ENCODE assay signal across 9 cellular contexts in the genomic region with DNA sequence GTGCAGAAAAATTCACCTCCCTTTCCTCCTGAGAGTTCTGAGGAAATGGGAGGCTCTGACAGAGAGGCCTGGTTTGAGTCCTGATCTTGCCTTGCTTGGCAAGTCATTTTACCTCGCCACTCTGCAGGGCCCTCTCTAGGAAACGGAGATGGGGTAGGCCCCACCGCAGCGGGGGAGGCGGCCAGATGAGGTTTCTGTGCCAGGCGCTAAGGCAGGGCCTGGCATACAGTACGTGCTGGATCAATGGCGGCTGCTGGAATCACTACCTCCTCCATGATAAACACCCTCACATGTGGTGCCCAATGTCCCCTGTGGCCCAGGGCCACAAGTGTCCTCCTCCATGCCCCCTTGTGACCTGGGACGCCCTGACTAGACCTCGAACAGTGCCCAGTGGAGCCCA. TPM values are rescaled to one million over a fixed set of nuclear protein-coding genes. Genes with fewer than 3 reads are reported as not detected.
DNase-seq lines count a peak whose midpoint lies in the region; ATAC-seq and TF ChIP-seq lines count a peak whose summit lies in the region.
"Had no signal": no experiment of that assay in that cellular context is flagged by ENCODE, and none has a peak within 500 bp of the region (broad histone marks: within the 10 kb centered on the region; RNA-seq: fewer than 3 reads in every experiment).

No MANE protein-coding gene starts in this region.

- H3K4me3 ChIP-seq in AG04450 (ENCODE audit: low read depth, low read length) = peak overlapping the region; percentile 91; the same call in 1 of the 2 replicates

- no peaks in the 10 kb centered on the region; the same call in 1 of the 2 replicates for H3K9me3 ChIP-seq in AG04450 (ENCODE audit: control insufficient read depth, insufficient read depth, low read length)
- H3K9me3 ChIP-seq in ES-I3 (ENCODE audit: control insufficient read depth, insufficient read depth, low read length) = no peaks in the 10 kb centered on the region

- TF ChIP-seq CTCF in AG04450 (IDR thresholded peaks at IDR 0.05; ENCODE audit: low read depth, low read length) = no peak

- H3K4me1 ChIP-seq in ES-I3 (ENCODE audit: insufficient read depth, low read length) = peaks cover 34% of the 10 kb centered on the region

- DNase-seq in AG04450 (ENCODE audit: low read depth, low spot score) = no peak
- no peak for DNase-seq in memory B cell (ENCODE audit: low spot score in 2 of 2)
- no peak for DNase-seq in stimulated activated naive CD4-positive, alpha-beta T cell treated with Interleukin-2 at 50 U/mL for 16 hours (lab: John Stamatoyannopoulos, UW)
- DNase-seq in glomerular visceral epithelial cell (ENCODE audit: extremely low spot score) = no peak
- DNase-seq in NCI-H345 treated with DMSO at 0.1 percent for 48 hours (lab: John Stamatoyannopoulos, UW; ENCODE audit: unreplicated experiment) = no peak
- no peak for DNase-seq in sciatic nerve (ENCODE audit: low spot score)
- DNase-seq: small intestine had no signal

- H3K27me3 ChIP-seq in AG04450 (ENCODE audit: control insufficient read depth, insufficient read depth, low read length) = no peaks in the 10 kb centered on the region

- CTCF ChIA-PET in AG04450 (lab: Charles Lee) = interaction anchor here (0.5 to 1.1 kb wide), 2 partner anchors 16 to 128 kb away, joined by 3 to 4 read pairs; no protein-coding TSS in a partner anchor

- no peaks in the 10 kb centered on the region for H3K27me3 Mint-ChIP-seq in activated T-helper 17 cell treated with anti-CD3 and anti-CD28 coated beads, Interleukin-2, amount 50 U/mL, for 72 hours
- peaks cover 11% of the 10 kb centered on the region for H3K27me3 Mint-ChIP-seq in memory B cell

- H3K36me3 Mint-ChIP-seq in activated T-helper 17 cell treated with anti-CD3 and anti-CD28 coated beads, Interleukin-2, amount 50 U/mL, for 72 hours (ENCODE audit: low read depth) = no peaks in the 10 kb centered on the region
- no peaks in the 10 kb centered on the region for H3K36me3 Mint-ChIP-seq in memory B cell

- peak overlapping the region; percentile 89; the same call in 1 of the 2 replicates for H3K9ac ChIP-seq in ES-I3 (ENCODE audit: low read depth, low read length)

- peak overlapping the region; percentile 57 for H3K27ac ChIP-seq in AG04450 (ENCODE audit: low read depth, low read length)

- H3K36me3 ChIP-seq in ES-I3 (ENCODE audit: insufficient read depth, low read length) = no peaks in the 10 kb centered on the region

- H3K9me3 Mint-ChIP-seq in activated T-helper 17 cell treated with anti-CD3 and anti-CD28 coated beads, Interleukin-2, amount 50 U/mL, for 72 hours = no peaks in the 10 kb centered on the region
- H3K9me3 Mint-ChIP-seq in memory B cell = no peaks in the 10 kb centered on the region

- POLR2A ChIA-PET in AG04450 (lab: Yijun Ruan, JAX) = no interaction called here

- H3K4me1 Mint-ChIP-seq in activated T-helper 17 cell treated with anti-CD3 and anti-CD28 coated beads, Interleukin-2, amount 50 U/mL, for 72 hours = peaks cover 8% of the 10 kb centered on the region
- peaks cover 12% of the 10 kb centered on the region for H3K4me1 Mint-ChIP-seq in memory B cell

- H3K4me3 Mint-ChIP-seq in activated T-helper 17 cell treated with anti-CD3 and anti-CD28 coated beads, Interleukin-2, amount 50 U/mL, for 72 hours = peak overlapping the region; percentile 72
- H3K4me3 Mint-ChIP-seq in memory B cell = peak overlapping the region; percentile 74

- no peak for ATAC-seq in activated T-helper 17 cell treated with anti-CD3 and anti-CD28 coated beads, Interleukin-2, amount 50 U/mL, for 72 hours (replicated peaks)
- ATAC-seq in memory B cell (ENCODE audit: low read depth) (no peak), sciatic nerve (no peak)

- peak overlapping the region; percentile 82 for H3K27ac Mint-ChIP-seq in activated T-helper 17 cell treated with anti-CD3 and anti-CD28 coated beads, Interleukin-2, amount 50 U/mL, for 72 hours
- no peak overlapping the region for H3K27ac Mint-ChIP-seq in memory B cell

- intact Hi-C loops in sciatic nerve (cut with DNase I) = no loop called here

RNA-seq across cellular contexts. Expression of a gene that starts 0.5 kb away (rescaled TPM):
- 4.2 and 5.4 TPM in 2 replicates for polyA plus RNA-seq in AG04450 (2011; rRNA removed)
- 4.5 and 5.0 TPM in 2 replicates for polyA minus RNA-seq in AG04450 (2011; rRNA and poly(A)+ RNA removed)
- total RNA-seq in activated T-helper 17 cell treated with anti-CD3 and anti-CD28 coated beads, Interleukin-2, amount 50 U/mL, for 72 hours = 1 to 10 TPM; 3.2 to 3.8 TPM
- total RNA-seq in sciatic nerve = 77.7 TPM

RNA-seq across cellular contexts. Expression of a gene that starts 26.0 kb away (rescaled TPM):
- 2.7 and 3.3 TPM in 2 replicates for polyA plus RNA-seq in AG04450 (2011; rRNA removed)
- polyA minus RNA-seq in AG04450 (2011; rRNA and poly(A)+ RNA removed) = 1.5 and 2.4 TPM in 2 replicates
- total RNA-seq in activated T-helper 17 cell treated with anti-CD3 and anti-CD28 coated beads, Interleukin-2, amount 50 U/mL, for 72 hours = 100 to 1,000 TPM; 132 to 199 TPM
- 52.0 TPM for total RNA-seq in sciatic nerve

Comparison
In these comparisons a context has a peak if more than half of its experiments do, and no peak if none do; other contexts are left out.
1. RNA of a gene that starts 0.5 kb away (total RNA-seq): 77.7 TPM in sciatic nerve (single experiment); 3.2 to 3.8 TPM in activated T-helper 17 cell treated with anti-CD3 and anti-CD28 coated beads, Interleukin-2, amount 50 U/mL, for 72 hours; every median in the first group is over 10 times any median in the second.